In genomic region chr1:19918057-19918456, GRCh38 we compare ENCODE assay signal across 8 cellular contexts. TPM values are rescaled to one million over a fixed set of nuclear protein-coding genes. Genes with fewer than 3 reads are reported as not detected.
DNase-seq lines count a peak whose midpoint lies in the region; ATAC-seq and TF ChIP-seq lines count a peak whose summit lies in the region.

No MANE protein-coding gene starts in this region.

- TF ChIP-seq CTCF in AG09319 (IDR thresholded peaks at IDR 0.05; ENCODE audit: low read depth, low read length) (peak; percentile 94), coronary artery (IDR thresholded peaks at IDR 0.05) (peak; percentile 73), right lobe of liver (IDR thresholded peaks at IDR 0.05) (peak; percentile 80 to 89 (median 88))

- peaks cover 0 to 7% (median 0%) of the 10 kb centered on the region in 4 donors for H3K36me3 ChIP-seq in right lobe of liver

- H3K27ac ChIP-seq in coronary artery (no peak overlapping the region), right lobe of liver (no peak overlapping the region)

- ATAC-seq in right lobe of liver: peak; percentile 70 to 88 (median 82)
- no peak for ATAC-seq in HG02884 (IDR thresholded peaks at IDR 0.05; ENCODE audit: unreplicated experiment)

- no peak overlapping the region for H3K4me3 Mint-ChIP-seq in activated CD4-positive, alpha-beta T cell treated with anti-CD3 and anti-CD28 coated beads, Interleukin-2, amount 10 ng/mL, durations not matched to agents 24 days and 14 days

- H3K9me3 Mint-ChIP-seq in activated CD4-positive, alpha-beta T cell treated with anti-CD3 and anti-CD28 coated beads, Interleukin-2, amount 10 ng/mL, durations not matched to agents 24 days and 14 days: no peaks in the 10 kb centered on the region

- 13% methylated on average over 6 of the region's 6 CpGs for WGBS in right lobe of liver (ENCODE audit: insufficient coverage, low coverage, low lambda C conversion rate, missing lambda C conversion rate)

- no peak overlapping the region for H3K27ac Mint-ChIP-seq in activated CD4-positive, alpha-beta T cell treated with anti-CD3 and anti-CD28 coated beads, Interleukin-2, amount 10 ng/mL, durations not matched to agents 24 days and 14 days

- H3K4me1 Mint-ChIP-seq in activated CD4-positive, alpha-beta T cell treated with anti-CD3 and anti-CD28 coated beads, Interleukin-2, amount 10 ng/mL, durations not matched to agents 24 days and 14 days: peaks cover 5% of the 10 kb centered on the region

- no peaks in the 10 kb centered on the region for H3K27me3 Mint-ChIP-seq in activated CD4-positive, alpha-beta T cell treated with anti-CD3 and anti-CD28 coated beads, Interleukin-2, amount 10 ng/mL, durations not matched to agents 24 days and 14 days

- H3K36me3 Mint-ChIP-seq in activated CD4-positive, alpha-beta T cell treated with anti-CD3 and anti-CD28 coated beads, Interleukin-2, amount 10 ng/mL, durations not matched to agents 24 days and 14 days (ENCODE audit: low read depth): peaks cover 3% of the 10 kb centered on the region

- H3K9me3 ChIP-seq in right lobe of liver: no peaks in the 10 kb centered on the region

- no peak for TF ChIP-seq POLR2A in right lobe of liver (IDR thresholded peaks at IDR 0.05)

- DNase-seq in AG09319 (ENCODE audit: extremely low read depth, low read depth): peak; percentile 59
- peak; percentile 54 for DNase-seq in H4 (ENCODE audit: low spot score)
- DNase-seq in NCI-H446 (lab: John Stamatoyannopoulos, UW): peak; percentile 72 to 86
- DNase-seq in activated CD4-positive, alpha-beta T cell treated with anti-CD3 and anti-CD28 coated beads, Interleukin-2, amount 10 ng/mL, durations not matched to agents 24 days and 14 days: peak; percentile 93
- DNase-seq in coronary artery (ENCODE audit: low spot score): no peak
- DNase-seq in right lobe of liver: peak; percentile 70 to 76 (median 72)
- peak; percentile 63 to 80 (median 74) for DNase-seq in stimulated activated CD4-positive, alpha-beta T cell treated with anti-CD3 and anti-CD28 coated beads, TNF-alpha, amount 100 ng/mL, for 24 hours (ENCODE audit: low read depth in 3 of 3)

- intact Hi-C loops in activated CD4-positive, alpha-beta T cell treated with anti-CD3 and anti-CD28 coated beads, Interleukin-2, amount 10 ng/mL, durations not matched to agents 24 days and 14 days (cut with micrococcal nuclease): loop anchor here (1.0 to 10.0 kb wide), 3 partner anchors 234 to 577 kb away; no protein-coding TSS in a partner anchor
- intact Hi-C loops in right lobe of liver (cut with DNase I): loop anchor here in 1 of 2 donors (5.0 kb wide), 1 partner anchor 234 kb away; no protein-coding TSS in a partner anchor

- no peaks in the 10 kb centered on the region for H3K27me3 ChIP-seq in right lobe of liver

- no peaks in the 10 kb centered on the region for H3K4me1 ChIP-seq in right lobe of liver

- H3K4me3 ChIP-seq in coronary artery: no peak overlapping the region
- H3K4me3 ChIP-seq in right lobe of liver: no peak overlapping the region

RNA-seq across cellular contexts. Expression of gene PLA2G2E, which starts 5.4 kb away (rescaled TPM):
- total RNA-seq in H4 (2014; rRNA removed; shearing (Covaris generic)): not detected in 2 replicates
- not detected in 2 replicates for total RNA-seq in activated CD4-positive, alpha-beta T cell treated with anti-CD3 and anti-CD28 coated beads, Interleukin-2, amount 10 ng/mL, durations not matched to agents 24 days and 14 days
- not detected for total RNA-seq in right lobe of liver

RNA-seq across cellular contexts. Expression of gene OTUD3, which starts 35.9 kb away (rescaled TPM):
- total RNA-seq in H4 (2014; rRNA removed; shearing (Covaris generic)): 0.58 and 1.6 TPM in 2 replicates
- 12.2 and 13.6 TPM in 2 replicates for total RNA-seq in activated CD4-positive, alpha-beta T cell treated with anti-CD3 and anti-CD28 coated beads, Interleukin-2, amount 10 ng/mL, durations not matched to agents 24 days and 14 days
- total RNA-seq in right lobe of liver: 1 to 10 TPM in 5 of 6 experiments, under 1 TPM in 1; 0.98 to 3.4 (median 1.3) TPM
